In genomic region chr1:116544588-116545358, GRCh38 we compare ENCODE assay signal across 9 cellular contexts. TPM values are rescaled to one million over a fixed set of nuclear protein-coding genes. Genes with fewer than 3 reads are reported as not detected.
DNase-seq lines count a peak whose midpoint lies in the region; ATAC-seq and TF ChIP-seq lines count a peak whose summit lies in the region.
"Had no signal": no experiment of that assay in that cellular context is flagged by ENCODE, and none has a peak within 500 bp of the region (broad histone marks: within the 10 kb centered on the region; RNA-seq: fewer than 3 reads in every experiment).

No MANE protein-coding gene starts in this region.

- H3K9me3 ChIP-seq in CD4-positive, alpha-beta T cell (ENCODE audit: control insufficient read depth, low read length): no peaks in the 10 kb centered on the region
- H3K9me3 ChIP-seq in right cardiac atrium (ENCODE audit: control insufficient read depth, low read length) (no peaks in the 10 kb centered on the region), esophagus muscularis mucosa (no peaks in the 10 kb centered on the region)

- POLR2A ChIA-PET in CD4-positive, alpha-beta T cell (lab: Charles Lee): interaction anchor here (0.7 kb wide), 1 partner anchor 29 kb away, joined by 5 read pairs; no protein-coding TSS in a partner anchor

- no peak overlapping the region for H3K27ac ChIP-seq in CD4-positive, alpha-beta T cell (ENCODE audit: low read depth, low read length)
- H3K27ac ChIP-seq in right cardiac atrium (ENCODE audit: low read length): no peak overlapping the region
- H3K27ac ChIP-seq in esophagus muscularis mucosa (replicated peaks in 1 of 4): no peak overlapping the region
- H3K27ac ChIP-seq: cardiac muscle cell had no signal

- no peak for DNase-seq in CD4-positive, alpha-beta T cell
- DNase-seq in activated T-helper 1 cell treated with anti-CD3 and anti-CD28 coated beads, Interleukin-12 subunit alpha, Interleukin-12 subunit beta, Interleukin-2, Interleukin-4 antibody, amounts not matched to agents 30 ng/mL and 10 ng/mL and 1 ng/mL, durations not matched to agents 14 hours and 24 hours and 36 hours (ENCODE audit: low spot score): no peak
- DNase-seq in right cardiac atrium (no peak), erythroblast (lab: John Stamatoyannopoulos, UW) (no peak), esophagus muscularis mucosa (ENCODE audit: extremely low spot score) (no peak), NOMO-1 treated with DMSO at 0.1 percent for 48 hours (lab: John Stamatoyannopoulos, UW; ENCODE audit: unreplicated experiment) (no peak)

- no peak overlapping the region for H3K4me3 ChIP-seq in right cardiac atrium (ENCODE audit: low read length)
- no peak overlapping the region for H3K4me3 ChIP-seq in esophagus muscularis mucosa
- H3K4me3 ChIP-seq: cardiac muscle cell had no signal

- H3K27me3 ChIP-seq in CD4-positive, alpha-beta T cell (ENCODE audit: control insufficient read depth, insufficient read depth, low read length): no peaks in the 10 kb centered on the region
- H3K27me3 ChIP-seq in right cardiac atrium (ENCODE audit: control insufficient read depth, insufficient read depth): no peaks in the 10 kb centered on the region
- no peaks in the 10 kb centered on the region for H3K27me3 ChIP-seq in esophagus muscularis mucosa
- H3K27me3 ChIP-seq: cardiac muscle cell had no signal

- 92% methylated on average over 8 of the region's 8 CpGs for WGBS in right cardiac atrium
- WGBS in esophagus muscularis mucosa: 96% methylated on average over 8 of the region's 8 CpGs

- H3K4me1 Mint-ChIP-seq in CD4-positive, alpha-beta T cell (ENCODE audit: low read depth): peaks cover 28% of the 10 kb centered on the region
- H3K4me1 Mint-ChIP-seq in activated T-helper 1 cell treated with anti-CD3 and anti-CD28 coated beads, Interleukin-12 subunit alpha, Interleukin-12 subunit beta, Interleukin-2, Interleukin-4 antibody, amounts not matched to agents 30 ng/mL and 10 ng/mL and 1 ng/mL, durations not matched to agents 14 hours and 24 hours and 36 hours (ENCODE audit: low read depth): peaks cover 83% of the 10 kb centered on the region

- H3K4me1 ChIP-seq in right cardiac atrium (ENCODE audit: control insufficient read depth, insufficient read depth, low read length) (no peaks in the 10 kb centered on the region), esophagus muscularis mucosa (no peaks in the 10 kb centered on the region)

- no peak overlapping the region for H3K4me3 Mint-ChIP-seq in CD4-positive, alpha-beta T cell
- peak overlapping the region; percentile 83 for H3K4me3 Mint-ChIP-seq in activated T-helper 1 cell treated with anti-CD3 and anti-CD28 coated beads, Interleukin-12 subunit alpha, Interleukin-12 subunit beta, Interleukin-2, Interleukin-4 antibody, amounts not matched to agents 30 ng/mL and 10 ng/mL and 1 ng/mL, durations not matched to agents 14 hours and 24 hours and 36 hours

- no peak for TF ChIP-seq EP300 in esophagus muscularis mucosa (IDR thresholded peaks at IDR 0.05)

- H3K36me3 Mint-ChIP-seq in CD4-positive, alpha-beta T cell (ENCODE audit: low read depth): peaks cover 22% of the 10 kb centered on the region
- peaks cover 62% of the 10 kb centered on the region for H3K36me3 Mint-ChIP-seq in activated T-helper 1 cell treated with anti-CD3 and anti-CD28 coated beads, Interleukin-12 subunit alpha, Interleukin-12 subunit beta, Interleukin-2, Interleukin-4 antibody, amounts not matched to agents 30 ng/mL and 10 ng/mL and 1 ng/mL, durations not matched to agents 14 hours and 24 hours and 36 hours (ENCODE audit: low read depth)

- H3K27ac Mint-ChIP-seq in CD4-positive, alpha-beta T cell: peak overlapping the region; percentile 9
- peak overlapping the region; percentile 99 for H3K27ac Mint-ChIP-seq in activated T-helper 1 cell treated with anti-CD3 and anti-CD28 coated beads, Interleukin-12 subunit alpha, Interleukin-12 subunit beta, Interleukin-2, Interleukin-4 antibody, amounts not matched to agents 30 ng/mL and 10 ng/mL and 1 ng/mL, durations not matched to agents 14 hours and 24 hours and 36 hours

- no peak for TF ChIP-seq CTCF in CD4-positive, alpha-beta T cell (IDR thresholded peaks at IDR 0.05)
- no peak for TF ChIP-seq CTCF in esophagus muscularis mucosa (IDR thresholded peaks at IDR 0.05)

- H3K27me3 Mint-ChIP-seq in CD4-positive, alpha-beta T cell: no peaks in the 10 kb centered on the region
- H3K27me3 Mint-ChIP-seq in activated T-helper 1 cell treated with anti-CD3 and anti-CD28 coated beads, Interleukin-12 subunit alpha, Interleukin-12 subunit beta, Interleukin-2, Interleukin-4 antibody, amounts not matched to agents 30 ng/mL and 10 ng/mL and 1 ng/mL, durations not matched to agents 14 hours and 24 hours and 36 hours (ENCODE audit: insufficient read depth): no peaks in the 10 kb centered on the region

- CTCF ChIA-PET in CD4-positive, alpha-beta T cell (lab: Charles Lee): no interaction called here

- intact Hi-C loops in CD4-positive, alpha-beta T cell (cut with DNase I, micrococcal nuclease): no loop called here
- intact Hi-C loops in activated T-helper 1 cell treated with anti-CD3 and anti-CD28 coated beads, Interleukin-12 subunit alpha, Interleukin-12 subunit beta, Interleukin-2, Interleukin-4 antibody, amounts not matched to agents 30 ng/mL and 10 ng/mL and 1 ng/mL, durations not matched to agents 14 hours and 24 hours and 36 hours (cut with micrococcal nuclease): loop anchor here (1.0 kb wide), 1 partner anchor 12 kb away; no protein-coding TSS in a partner anchor
- intact Hi-C loops in right cardiac atrium (cut with DNase I) (no loop called here), esophagus muscularis mucosa (cut with DNase I) (no loop called here)

- TF ChIP-seq POLR2A in erythroblast (IDR thresholded peaks at IDR 0.05; ENCODE audit: low read length) (no peak), esophagus muscularis mucosa (IDR thresholded peaks at IDR 0.05; ENCODE audit: low read depth) (no peak)

- H3K36me3 ChIP-seq in esophagus muscularis mucosa: peaks cover 11 to 45% (median 26%) of the 10 kb centered on the region in 4 donors
- H3K36me3 ChIP-seq: cardiac muscle cell had no signal

- H3K9me3 Mint-ChIP-seq in CD4-positive, alpha-beta T cell: no peaks in the 10 kb centered on the region
- H3K9me3 Mint-ChIP-seq in activated T-helper 1 cell treated with anti-CD3 and anti-CD28 coated beads, Interleukin-12 subunit alpha, Interleukin-12 subunit beta, Interleukin-2, Interleukin-4 antibody, amounts not matched to agents 30 ng/mL and 10 ng/mL and 1 ng/mL, durations not matched to agents 14 hours and 24 hours and 36 hours: no peaks in the 10 kb centered on the region

- no peak for ATAC-seq in CD4-positive, alpha-beta T cell (ENCODE audit: poor library complexity)
- ATAC-seq in GM19043 (IDR thresholded peaks at IDR 0.05; ENCODE audit: low read depth, unreplicated experiment) (peak; percentile 37), HG03039 (IDR thresholded peaks at IDR 0.05; ENCODE audit: unreplicated experiment) (peak; percentile 49), right cardiac atrium (no peak)

RNA-seq across cellular contexts. Expression of gene CD58, which starts 26.1 kb away (rescaled TPM):
- 1 to 10 TPM; 4.2 to 5.7 TPM for total RNA-seq in CD4-positive, alpha-beta T cell
- 35.3 and 37.8 TPM in 2 replicates for total RNA-seq in activated T-helper 1 cell treated with anti-CD3 and anti-CD28 coated beads, Interleukin-12 subunit alpha, Interleukin-12 subunit beta, Interleukin-2, Interleukin-4 antibody, amounts not matched to agents 30 ng/mL and 10 ng/mL and 1 ng/mL, durations not matched to agents 14 hours and 24 hours and 36 hours
- total RNA-seq in right cardiac atrium (10 to 100 TPM; 17.8 to 28.7 (median 21.4) TPM), esophagus muscularis mucosa (10 to 100 TPM; 20.3 to 23.4 (median 21.7) TPM)
- polyA plus RNA-seq in right cardiac atrium: 39.0 TPM

Comparison
In these comparisons a context has a peak if more than half of its experiments do, and no peak if none do; other contexts are left out.
1. ATAC-seq: peak in GM19043 (single experiment) and HG03039 (single experiment); none in CD4-positive, alpha-beta T cell (single experiment) and right cardiac atrium (0 of 2).